In the genomic region with DNA sequence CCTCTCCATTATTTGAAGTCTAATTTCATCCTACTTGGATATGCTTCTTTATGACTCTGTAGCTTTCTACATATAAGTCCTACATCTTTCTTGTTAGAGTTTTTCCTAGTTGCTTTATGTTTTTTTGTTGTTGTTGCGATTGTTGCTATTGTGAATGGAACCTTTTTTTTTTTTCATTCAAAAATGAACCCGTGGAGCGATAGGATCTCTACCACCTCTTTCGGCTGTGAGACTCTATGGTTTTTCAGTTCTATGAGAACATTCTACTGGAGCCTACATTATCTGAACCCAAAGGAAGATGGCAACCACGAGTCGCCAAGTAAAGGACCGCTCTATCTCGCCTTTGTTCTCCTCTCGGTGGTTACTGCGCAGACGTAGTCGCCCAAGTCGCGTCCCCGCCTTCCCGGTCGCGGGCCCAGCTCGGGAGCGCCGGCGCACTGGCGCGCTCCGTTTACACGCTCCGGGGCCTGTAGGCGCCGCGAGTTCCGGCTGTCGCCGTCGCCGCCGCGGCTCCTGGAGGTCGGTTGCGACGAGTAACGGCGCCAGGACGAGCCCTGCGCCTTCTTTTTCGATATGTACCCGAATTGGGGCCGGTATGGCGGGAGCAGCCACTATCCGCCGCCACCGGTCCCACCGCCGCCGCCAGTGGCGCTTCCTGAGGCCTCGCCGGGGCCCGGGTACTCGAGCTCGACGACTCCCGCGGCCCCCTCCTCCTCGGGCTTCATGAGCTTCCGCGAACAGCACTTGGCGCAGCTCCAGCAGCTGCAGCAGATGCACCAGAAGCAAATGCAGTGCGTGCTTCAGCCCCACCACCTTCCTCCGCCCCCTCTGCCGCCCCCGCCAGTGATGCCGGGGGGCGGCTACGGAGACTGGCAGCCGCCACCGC, we compare ENCODE assay signal across 8 cellular contexts. TPM values are rescaled to one million over a fixed set of nuclear protein-coding genes. Genes with fewer than 3 reads are reported as not detected.
DNase-seq lines count a peak whose midpoint lies in the region; ATAC-seq and TF ChIP-seq lines count a peak whose summit lies in the region.

YLPM1 (plus strand) TSS at position 400 of the 886 bp plus-strand sequence; CDS start at position 574, 174 bp downstream.

- peak within 1 kb of the TSS; percentile 95 for H3K4me2 ChIP-seq in DOHH2 (ENCODE audit: low read length)

- peaks cover 0 to 2% (median 0%) of the 10 kb centered on the region in 5 donors for H3K27me3 Mint-ChIP-seq in naive thymus-derived CD4-positive, alpha-beta T cell

- H3K4me3 Mint-ChIP-seq in naive thymus-derived CD4-positive, alpha-beta T cell, result peak within 1 kb of the TSS; percentile 86 to 99 (median 95)

- ATAC-seq in GM21825 (IDR thresholded peaks at IDR 0.05; ENCODE audit: unreplicated experiment), result peak; percentile 89
- ATAC-seq in naive thymus-derived CD4-positive, alpha-beta T cell, result peak; percentile 98

- peak; percentile 73 for TF ChIP-seq CTCF in DOHH2 (IDR thresholded peaks at IDR 0.05; ENCODE audit: low read depth, low read length, poor library complexity, severe bottlenecking)

- peaks cover 14% of the 10 kb centered on the region; the same call in 1 of the 2 replicates for H4K20me1 ChIP-seq in DOHH2 (ENCODE audit: control insufficient read depth, insufficient read depth, low read depth, low read length)

- POLR2A ChIA-PET in naive thymus-derived CD4-positive, alpha-beta T cell (lab: Charles Lee), result interaction anchor here (0.5 to 2.7 kb wide), 31 partner anchors 9 to 950 kb away, joined by 3 to 22 read pairs (median 4); partner anchors contain the start of genes AREL1, FCF1 and LTBP2

- no peaks in the 10 kb centered on the region for H3K9me3 Mint-ChIP-seq in naive thymus-derived CD4-positive, alpha-beta T cell

- peaks cover 43 to 56% (median 49%) of the 10 kb centered on the region in 7 donors for H3K4me1 Mint-ChIP-seq in naive thymus-derived CD4-positive, alpha-beta T cell

- peak within 1 kb of the TSS; percentile 87 to 97 (median 95) for H3K27ac Mint-ChIP-seq in naive thymus-derived CD4-positive, alpha-beta T cell

- H3K79me2 ChIP-seq in DOHH2 (ENCODE audit: control insufficient read depth, low read length), result peaks cover 56% of the 10 kb centered on the region

- H3K36me3 Mint-ChIP-seq in naive thymus-derived CD4-positive, alpha-beta T cell, result peaks cover 0 to 25% (median 11%) of the 10 kb centered on the region in 5 donors

- DNase-seq in Kasumi-1 (lab: John Stamatoyannopoulos, UW), result peak; percentile 99
- peak; percentile 95 for DNase-seq in RPMI7951 (ENCODE audit: low read depth)
- peak; percentile 81 to 86 for DNase-seq in activated T-helper 1 cell treated with anti-CD3 and anti-CD28 coated beads, Interleukin-2, amount 50 U/mL, for 16 hours (ENCODE audit: low read depth in 1 of 2, low spot score in 1 of 2)
- peak; percentile 98 for DNase-seq in fibroblast of gingiva (ENCODE audit: low read depth)
- DNase-seq in naive thymus-derived CD4-positive, alpha-beta T cell, result peak; percentile 79 to 97 (median 95)
- DNase-seq in stimulated activated naive CD4-positive, alpha-beta T cell (lab: John Stamatoyannopoulos, UW), result peak; percentile 84 to 95 (median 91)

- no peaks in the 10 kb centered on the region for H3K9me3 ChIP-seq in DOHH2 (ENCODE audit: control insufficient read depth, insufficient read depth, low read length)
- no peaks in the 10 kb centered on the region for H3K9me3 ChIP-seq in naive thymus-derived CD4-positive, alpha-beta T cell (ENCODE audit: control insufficient read depth in 2 of 3, low read length in 3 of 3)

- H3K9me2 ChIP-seq in DOHH2 (replicated peaks; ENCODE audit: control insufficient read depth, low read length), result no peaks in the 10 kb centered on the region

- no peaks in the 10 kb centered on the region for H3F3A ChIP-seq in DOHH2 (ENCODE audit: control insufficient read depth, insufficient read depth)

- H3K27me3 ChIP-seq in DOHH2 (ENCODE audit: control insufficient read depth, low read length), result no peaks in the 10 kb centered on the region
- no peaks in the 10 kb centered on the region for H3K27me3 ChIP-seq in naive thymus-derived CD4-positive, alpha-beta T cell (ENCODE audit: control insufficient read depth in 2 of 2, insufficient read depth in 2 of 2, low read length in 2 of 2)

- peaks cover 45% of the 10 kb centered on the region for H3K4me1 ChIP-seq in DOHH2 (ENCODE audit: control insufficient read depth, low read length)
- H3K4me1 ChIP-seq in naive thymus-derived CD4-positive, alpha-beta T cell (ENCODE audit: control insufficient read depth in 2 of 2, insufficient read depth in 2 of 2, low read length in 2 of 2), result peaks cover 31 to 38% of the 10 kb centered on the region in 2 donors

- H3K27ac ChIP-seq in DOHH2 (ENCODE audit: low read depth, low read length), result peak within 1 kb of the TSS; percentile 66
- peak within 1 kb of the TSS; percentile 93 for H3K27ac ChIP-seq in naive thymus-derived CD4-positive, alpha-beta T cell (ENCODE audit: low read depth, low read length)

- peaks cover 39% of the 10 kb centered on the region for H3K36me3 ChIP-seq in DOHH2 (ENCODE audit: control insufficient read depth, low read length)
- H3K36me3 ChIP-seq in naive thymus-derived CD4-positive, alpha-beta T cell (ENCODE audit: control insufficient read depth in 2 of 3, insufficient read depth in 3 of 3, low read length in 3 of 3), result peaks cover 0 to 6% (median 0%) of the 10 kb centered on the region in 3 experiments

- CTCF ChIA-PET in naive thymus-derived CD4-positive, alpha-beta T cell (lab: Charles Lee), result interaction anchor here (0.6 to 1.9 kb wide), 12 partner anchors 9 to 1952 kb away, joined by 3 to 14 read pairs (median 4); partner anchors contain the start of gene LTBP2

- peak within 1 kb of the TSS; percentile 93 for H3K4me3 ChIP-seq in DOHH2 (ENCODE audit: low read length)
- H3K4me3 ChIP-seq in naive thymus-derived CD4-positive, alpha-beta T cell (ENCODE audit: low read length), result peak within 1 kb of the TSS; percentile 58

- intact Hi-C loops in naive thymus-derived CD4-positive, alpha-beta T cell (cut with micrococcal nuclease), result loop anchor here (1.0 to 10.0 kb wide), 17 partner anchors 30 to 1736 kb away; partner anchors contain the start of genes AREL1 (in 2 of the 2), EIF2B2 (in 2 of the 2), FCF1 (in 2 of the 2) and ISCA2 (in 2 of the 2)

RNA-seq across cellular contexts. Expression of gene YLPM1, which starts in this region (rescaled TPM):
- total RNA-seq in RPMI7951 (2014; rRNA removed; shearing (Covaris generic)), result 15.7 and 17.1 TPM in 2 replicates
- total RNA-seq in naive thymus-derived CD4-positive, alpha-beta T cell, result 100 to 1,000 TPM in 3 of 5 experiments, 10 to 100 TPM in 2; 84.7 to 119 (median 109) TPM
- 10 to 100 TPM; 13.5 to 26.8 TPM for polyA plus RNA-seq in naive thymus-derived CD4-positive, alpha-beta T cell

Comparison
In these comparisons a context has a peak if more than half of its experiments do, and no peak if none do; other contexts are left out.
1. Peak in every context shown above with its lines: DNase-seq, ATAC-seq, H3K4me3 ChIP-seq and H3K27ac ChIP-seq.